ENCODE assay signal across 8 cellular contexts in the genomic region with DNA sequence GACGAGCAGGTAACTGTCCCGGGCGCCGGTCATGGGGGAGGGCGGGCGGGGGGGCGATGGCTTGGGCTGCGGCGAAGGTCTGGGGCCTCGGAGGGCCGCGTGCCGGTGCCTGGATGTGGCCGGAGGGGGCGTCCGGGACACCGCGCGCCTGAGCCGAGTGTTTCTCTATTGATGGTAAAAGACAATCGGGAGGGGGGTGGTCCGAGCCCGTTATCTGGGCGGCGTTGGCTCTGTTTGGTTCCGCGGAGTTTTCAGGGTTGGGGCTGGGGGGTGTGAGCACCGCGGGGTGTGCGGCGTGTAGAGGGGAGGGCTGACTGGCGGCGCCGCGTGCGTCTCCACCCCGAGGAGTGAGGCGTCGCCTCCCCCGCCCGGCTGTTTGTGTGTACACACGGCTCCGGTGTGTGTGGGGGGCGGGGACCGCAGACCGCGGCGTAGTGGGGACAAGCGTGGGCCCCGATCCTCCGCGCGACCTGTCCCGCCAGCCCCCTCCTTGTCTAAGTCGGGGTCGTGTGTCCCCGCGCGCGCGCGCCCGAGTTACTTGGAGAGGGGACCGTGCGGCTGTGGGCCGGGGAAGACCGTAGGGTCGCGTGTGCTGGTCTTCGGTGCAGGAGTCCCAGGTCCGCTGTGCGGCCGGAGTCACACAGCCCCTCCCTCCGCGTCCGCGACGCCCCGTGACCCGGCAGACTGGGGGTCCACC. TPM values are rescaled to one million over a fixed set of nuclear protein-coding genes. Genes with fewer than 3 reads are reported as not detected.
DNase-seq lines count a peak whose midpoint lies in the region; ATAC-seq, FAIRE-seq and TF ChIP-seq lines count a peak whose summit lies in the region.

No MANE protein-coding gene starts in this region.

- H3K4me1 ChIP-seq in adipocyte (ENCODE audit: control insufficient read depth, insufficient read depth, low read length) (peaks cover 31% of the 10 kb centered on the region), heart left ventricle (peaks cover 0 to 47% (median 38%) of the 10 kb centered on the region in 12 donors)

- TF ChIP-seq CTCF in heart left ventricle (IDR thresholded peaks at IDR 0.05): peak in 5 of 12 donors; percentile 6 to 23 (median 18)
- TF ChIP-seq CTCF in osteocyte (IDR thresholded peaks at IDR 0.05): peak; percentile 36

- H3K36me3 ChIP-seq in adipocyte (ENCODE audit: control insufficient read depth, insufficient read depth, low read length, severe bottlenecking): no peaks in the 10 kb centered on the region
- no peaks in the 10 kb centered on the region for H3K36me3 ChIP-seq in heart left ventricle

- 0 to 1% (median 0%) methylated on average over 50 to 80 of the region's 80 CpGs for WGBS in heart left ventricle, 4 donors

- H3K4me3 ChIP-seq in adipocyte (ENCODE audit: low read length) (peak overlapping the region; percentile 93), heart left ventricle (peak overlapping the region; percentile 70 to 93 (median 78))

- peak overlapping the region; percentile 89 to 98 (median 96) for H3K27ac ChIP-seq in heart left ventricle

- TF ChIP-seq POLR2A in heart left ventricle (IDR thresholded peaks at IDR 0.05): peak in 1 of 2 donors; percentile 15

- peak overlapping the region; percentile 91 for H3K27ac Mint-ChIP-seq in osteocyte (ENCODE audit: unreplicated experiment)

- no peak for FAIRE-seq in GM18507 (lab: Jason Lieb, UNC)

- DNase-seq in 8988T (peak; percentile 79), GM18507 (ENCODE audit: extremely low spot score, insufficient read length, low read depth) (peak; percentile 12), SK-MEL-5 (ENCODE audit: low read depth, low spot score) (peak; percentile 22), adipocyte (ENCODE audit: low read depth) (peak; percentile 85), heart left ventricle (peak; percentile 69 to 81 (median 79)), osteocyte (ENCODE audit: extremely low spot score, unreplicated experiment) (peak; percentile 86), MV-4-11 (lab: John Stamatoyannopoulos, UW) (no peak)

- in situ Hi-C loops in SK-MEL-5 (cut with HindIII; ENCODE audit: low pct_unique_long_range_greater_than_20kb, low sequenced_read_pairs): no loop called here

- peaks cover 56% of the 10 kb centered on the region for H3K4me1 Mint-ChIP-seq in osteocyte (ENCODE audit: unreplicated experiment)

- H3K9ac ChIP-seq in adipocyte (ENCODE audit: low read length): peak overlapping the region; percentile 96

- no peaks in the 10 kb centered on the region for H3K27me3 Mint-ChIP-seq in osteocyte (ENCODE audit: unreplicated experiment)

- H3K9me3 Mint-ChIP-seq in osteocyte (ENCODE audit: unreplicated experiment): no peaks in the 10 kb centered on the region

- H3K27me3 ChIP-seq in adipocyte (replicated peaks; ENCODE audit: control insufficient read depth, insufficient read depth, low read length): no peaks in the 10 kb centered on the region
- no peaks in the 10 kb centered on the region for H3K27me3 ChIP-seq in heart left ventricle

- intact Hi-C loops in heart left ventricle (cut with DNase I): loop anchor here in 7 of 10 donors (5.0 to 10.0 kb wide), 8 partner anchors 53 to 122 kb away; no protein-coding TSS in a partner anchor

- peaks cover 7% of the 10 kb centered on the region for H3K36me3 Mint-ChIP-seq in osteocyte (ENCODE audit: unreplicated experiment)

- ATAC-seq in HG03521 (IDR thresholded peaks at IDR 0.05; ENCODE audit: unreplicated experiment): peak; percentile 33
- ATAC-seq in heart left ventricle: peak; percentile 46 to 68 (median 64)

- H3K9me3 ChIP-seq in adipocyte (ENCODE audit: control insufficient read depth, low read length): no peaks in the 10 kb centered on the region
- no peaks in the 10 kb centered on the region for H3K9me3 ChIP-seq in heart left ventricle

- peak overlapping the region; percentile 92 for H3K4me3 Mint-ChIP-seq in osteocyte (ENCODE audit: unreplicated experiment)

RNA-seq across cellular contexts. Expression of gene CTIF, which starts 1.6 kb away (rescaled TPM):
- total RNA-seq in SK-MEL-5 (2014; rRNA removed; shearing (Covaris generic)): 3.7 and 6.2 TPM in 2 replicates
- 7.9 and 9.4 TPM in 2 replicates for polyA plus RNA-seq in SK-MEL-5 (2015; cell fraction: cytosol; rRNA removed)
- polyA plus RNA-seq in SK-MEL-5 (2015; cell fraction: nucleus; rRNA removed): 18.7 and 24.6 TPM in 2 replicates
- total RNA-seq in heart left ventricle (10 to 100 TPM; 21.2 to 82.8 (median 68.0) TPM), osteocyte (169 and 172 TPM in 2 replicates)
- 10 to 100 TPM; 63.7 to 93.0 TPM for polyA plus RNA-seq in heart left ventricle
